Comparison of ENCODE assay signal across 15 cellular contexts in genomic region chr13:33258437-33259193, GRCh38. TPM values are rescaled to one million over a fixed set of nuclear protein-coding genes. Genes with fewer than 3 reads are reported as not detected.
A peak's percentile ranks its signal among the peaks of the same experiment; 100 is the strongest.
DNase-seq lines count a peak whose midpoint lies in the region; ATAC-seq and TF ChIP-seq lines count a peak whose summit lies in the region.
"Had no signal": no experiment of that assay in that cellular context is flagged by ENCODE, and none has a peak within 500 bp of the region (broad histone marks: within the 10 kb centered on the region; RNA-seq: fewer than 3 reads in every experiment).

No MANE protein-coding gene starts in this region.

- ATAC-seq in right cardiac atrium (peak; percentile 24 to 26), PC-3 (no peak), HG03439 (IDR thresholded peaks at IDR 0.05; ENCODE audit: unreplicated experiment) (no peak)
- ATAC-seq: K562, left colon, T-helper 17 cell had no signal

- TF ChIP-seq EP300 in sigmoid colon (IDR thresholded peaks at IDR 0.05) = no peak

- intact Hi-C loops in right cardiac atrium (cut with DNase I) = no loop called here
- intact Hi-C loops in sigmoid colon (cut with DNase I) = no loop called here
- intact Hi-C loops in PC-3 (cut with micrococcal nuclease) = no loop called here

- H3K9me2 ChIP-seq in PC-3 (replicated peaks; ENCODE audit: low read length) = no peaks in the 10 kb centered on the region

- POLR2A ChIA-PET in PC-3 (lab: Charles Lee; ENCODE audit: unreplicated experiment) = no interaction called here

- no peak overlapping the region for H3K4me3 Mint-ChIP-seq in chondrocyte (ENCODE audit: unreplicated experiment)
- H3K4me3 Mint-ChIP-seq: activated naive CD8-positive, alpha-beta T cell treated with anti-CD3 and anti-CD28 coated beads, Interleukin-2, amount 10 ng/mL, durations not matched to agents 7 days and 5 days; T-helper 17 cell had no signal

- TF ChIP-seq POLR2A in sigmoid colon (IDR thresholded peaks at IDR 0.05) = no peak

- H3K4me3 ChIP-seq in right cardiac atrium (ENCODE audit: low read length) = no peak overlapping the region
- no peak overlapping the region for H3K4me3 ChIP-seq in sigmoid colon
- H3K4me3 ChIP-seq in PC-3 (ENCODE audit: low read length) = no peak overlapping the region
- H3K4me3 ChIP-seq: K562 had no signal

- CTCF ChIA-PET in PC-3 (lab: Charles Lee) = no interaction called here

- H3K27me3 ChIP-seq in right cardiac atrium (ENCODE audit: control insufficient read depth, insufficient read depth) (no peaks in the 10 kb centered on the region), sigmoid colon (no peaks in the 10 kb centered on the region), PC-3 (ENCODE audit: low read length) (no peaks in the 10 kb centered on the region)
- H3K27me3 ChIP-seq: BE2C had no signal

- peaks cover 1% of the 10 kb centered on the region for H3K36me3 Mint-ChIP-seq in chondrocyte (ENCODE audit: low read depth)
- H3K36me3 Mint-ChIP-seq: activated naive CD8-positive, alpha-beta T cell treated with anti-CD3 and anti-CD28 coated beads, Interleukin-2, amount 10 ng/mL, durations not matched to agents 7 days and 5 days had no signal

- no peak for TF ChIP-seq CTCF in chondrocyte (IDR thresholded peaks at IDR 0.05)
- TF ChIP-seq CTCF in sigmoid colon (IDR thresholded peaks at IDR 0.05) = no peak
- no peak for TF ChIP-seq CTCF in PC-3 (conservative IDR thresholded peaks at IDR 0.05; ENCODE audit: low read depth, low read length)

- H3K4me1 ChIP-seq in right cardiac atrium (ENCODE audit: control insufficient read depth, insufficient read depth, low read length) (peaks cover 25% of the 10 kb centered on the region), sigmoid colon (peaks cover 0 to 82% (median 60%) of the 10 kb centered on the region in 4 donors), PC-3 (ENCODE audit: insufficient read depth, low read length) (peaks cover 26% of the 10 kb centered on the region)

- WGBS in right cardiac atrium = 54% methylated on average over 4 of the region's 4 CpGs
- WGBS in sigmoid colon, 2 donors = 81 to 90% methylated on average over 4 of the region's 4 CpGs

- H4K20me1 ChIP-seq in PC-3 (ENCODE audit: low read length) = no peaks in the 10 kb centered on the region

- H3K4me1 Mint-ChIP-seq in chondrocyte (ENCODE audit: low read depth) = peaks cover 57% of the 10 kb centered on the region
- H3K4me1 Mint-ChIP-seq: activated naive CD8-positive, alpha-beta T cell treated with anti-CD3 and anti-CD28 coated beads, Interleukin-2, amount 10 ng/mL, durations not matched to agents 7 days and 5 days; T-helper 17 cell had no signal

- peak overlapping the region; percentile 43 for H3K27ac ChIP-seq in right cardiac atrium (ENCODE audit: low read length)
- peak overlapping the region; percentile 53 to 80 (median 74) for H3K27ac ChIP-seq in sigmoid colon
- H3K27ac ChIP-seq in PC-3 (ENCODE audit: low read length) = no peak overlapping the region

- H3K9me3 Mint-ChIP-seq in chondrocyte (ENCODE audit: low read depth) = no peaks in the 10 kb centered on the region
- H3K9me3 Mint-ChIP-seq: activated naive CD8-positive, alpha-beta T cell treated with anti-CD3 and anti-CD28 coated beads, Interleukin-2, amount 10 ng/mL, durations not matched to agents 7 days and 5 days had no signal

- no peak overlapping the region for H3K9ac ChIP-seq in PC-3 (ENCODE audit: low read length)

- H3K79me2 ChIP-seq in PC-3 (ENCODE audit: low read length) = peaks cover 93% of the 10 kb centered on the region

- no peaks in the 10 kb centered on the region for H3K27me3 Mint-ChIP-seq in chondrocyte (ENCODE audit: low read depth)

- no peaks in the 10 kb centered on the region for H3K36me3 ChIP-seq in sigmoid colon
- no peaks in the 10 kb centered on the region for H3K36me3 ChIP-seq in PC-3 (ENCODE audit: low read depth, low read length)
- H3K36me3 ChIP-seq: BE2C had no signal

- no peaks in the 10 kb centered on the region for H3K9me3 ChIP-seq in right cardiac atrium (ENCODE audit: control insufficient read depth, low read length)
- no peaks in the 10 kb centered on the region for H3K9me3 ChIP-seq in sigmoid colon
- H3K9me3 ChIP-seq in PC-3 (ENCODE audit: low read length) = no peaks in the 10 kb centered on the region
- H3K9me3 ChIP-seq: BE2C had no signal

- DNase-seq in GM03348 (ENCODE audit: low spot score) (peak; percentile 47), chondrocyte (ENCODE audit: low spot score) (no peak), right cardiac atrium (no peak), sigmoid colon (no peak), PC-3 (no peak), dermis blood vessel endothelial cell (no peak), NAMALWA (ENCODE audit: low spot score) (no peak)
- DNase-seq: activated naive CD8-positive, alpha-beta T cell treated with anti-CD3 and anti-CD28 coated beads, Interleukin-2, amount 10 ng/mL, durations not matched to agents 7 days and 5 days; BE2C; erythroblast; left colon; NCI-H2029; T-helper 17 cell had no signal

- no peak overlapping the region for H3K4me2 ChIP-seq in PC-3 (ENCODE audit: low read length)

- H2AFZ ChIP-seq in PC-3 (ENCODE audit: low read length) = no peak overlapping the region

- BruUV-seq in PC-3 (replicated peaks; lab: Mats Ljungman, UMichigan) = no TSS peak

- H3F3A ChIP-seq in PC-3 (ENCODE audit: low read length, unreplicated experiment) = no peaks in the 10 kb centered on the region

- H3K27ac Mint-ChIP-seq in chondrocyte (ENCODE audit: unreplicated experiment) = peak overlapping the region; percentile 39
- H3K27ac Mint-ChIP-seq: activated naive CD8-positive, alpha-beta T cell treated with anti-CD3 and anti-CD28 coated beads, Interleukin-2, amount 10 ng/mL, durations not matched to agents 7 days and 5 days; T-helper 17 cell had no signal

RNA-seq across cellular contexts. Expression of gene STARD13, which starts 26.9 kb away (rescaled TPM):
- total RNA-seq in chondrocyte (37.6 to 57.8 TPM (median 41.0 TPM) in 3 replicates), right cardiac atrium (10 to 100 TPM; 26.1 to 35.7 (median 30.7) TPM), sigmoid colon (100 to 1,000 TPM in 1 of 4 donors, 10 to 100 TPM in 3; 66.7 to 102 (median 81.8) TPM), PC-3 (2014; rRNA removed) (24.3 and 26.6 TPM in 2 replicates), dermis blood vessel endothelial cell (27.1 and 27.7 TPM in 2 replicates)
- polyA plus RNA-seq in right cardiac atrium (9.6 TPM), sigmoid colon (10 to 100 TPM in 1 of 3 donors, 1 to 10 TPM in 2; 3.7 to 14.1 (median 6.0) TPM)
- total RNA-seq: T-helper 17 cell had no signal
- polyA plus RNA-seq: K562 had no signal

Comparison
In these comparisons a context has a peak if more than half of its experiments do, and no peak if none do; other contexts are left out.
1. ATAC-seq: peak in right cardiac atrium (2 of 2); none in PC-3 (single experiment) and HG03439 (single experiment).